In the genomic region with DNA sequence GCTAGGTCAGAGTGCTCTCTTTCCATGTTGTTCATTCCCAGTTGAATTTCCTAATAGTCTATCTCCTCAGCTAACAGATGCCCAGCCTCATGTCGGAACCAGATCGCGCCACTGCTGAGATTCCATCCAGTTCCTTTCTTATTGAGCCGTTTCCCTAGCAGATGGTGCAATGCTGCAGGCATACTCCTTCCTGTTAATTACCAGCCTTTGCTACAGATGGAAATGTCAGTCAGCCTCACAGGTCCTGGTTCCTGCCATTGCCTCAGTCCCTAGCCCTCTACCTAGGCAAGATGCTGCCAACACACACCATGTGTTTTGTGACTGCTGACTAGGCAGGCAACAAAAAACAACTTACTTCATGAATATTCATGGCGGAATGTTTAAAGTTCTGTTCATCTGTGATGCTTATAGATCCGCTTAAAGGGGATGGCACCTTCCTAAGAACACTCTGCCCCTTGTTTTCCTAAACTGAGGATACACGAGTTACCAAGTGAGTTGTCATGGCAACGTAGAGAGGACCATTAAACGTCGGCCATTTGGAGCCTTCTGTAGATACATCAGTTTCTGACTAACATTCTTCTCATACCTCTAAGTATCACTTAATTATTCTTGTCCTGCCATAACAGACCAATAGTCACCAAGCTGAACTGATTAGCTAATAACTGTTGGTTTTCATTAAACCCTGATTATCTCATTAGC, we compare ENCODE assay signal across 1 cellular context.
TF ChIP-seq lines count a peak whose summit lies in the region.

No MANE protein-coding gene starts in this region.

TF ChIP-seq in GM23338, 12 proteins besides CTCF, POLR2A, EP300 and RAD21:
- TF ChIP-seq, protein P1, sequence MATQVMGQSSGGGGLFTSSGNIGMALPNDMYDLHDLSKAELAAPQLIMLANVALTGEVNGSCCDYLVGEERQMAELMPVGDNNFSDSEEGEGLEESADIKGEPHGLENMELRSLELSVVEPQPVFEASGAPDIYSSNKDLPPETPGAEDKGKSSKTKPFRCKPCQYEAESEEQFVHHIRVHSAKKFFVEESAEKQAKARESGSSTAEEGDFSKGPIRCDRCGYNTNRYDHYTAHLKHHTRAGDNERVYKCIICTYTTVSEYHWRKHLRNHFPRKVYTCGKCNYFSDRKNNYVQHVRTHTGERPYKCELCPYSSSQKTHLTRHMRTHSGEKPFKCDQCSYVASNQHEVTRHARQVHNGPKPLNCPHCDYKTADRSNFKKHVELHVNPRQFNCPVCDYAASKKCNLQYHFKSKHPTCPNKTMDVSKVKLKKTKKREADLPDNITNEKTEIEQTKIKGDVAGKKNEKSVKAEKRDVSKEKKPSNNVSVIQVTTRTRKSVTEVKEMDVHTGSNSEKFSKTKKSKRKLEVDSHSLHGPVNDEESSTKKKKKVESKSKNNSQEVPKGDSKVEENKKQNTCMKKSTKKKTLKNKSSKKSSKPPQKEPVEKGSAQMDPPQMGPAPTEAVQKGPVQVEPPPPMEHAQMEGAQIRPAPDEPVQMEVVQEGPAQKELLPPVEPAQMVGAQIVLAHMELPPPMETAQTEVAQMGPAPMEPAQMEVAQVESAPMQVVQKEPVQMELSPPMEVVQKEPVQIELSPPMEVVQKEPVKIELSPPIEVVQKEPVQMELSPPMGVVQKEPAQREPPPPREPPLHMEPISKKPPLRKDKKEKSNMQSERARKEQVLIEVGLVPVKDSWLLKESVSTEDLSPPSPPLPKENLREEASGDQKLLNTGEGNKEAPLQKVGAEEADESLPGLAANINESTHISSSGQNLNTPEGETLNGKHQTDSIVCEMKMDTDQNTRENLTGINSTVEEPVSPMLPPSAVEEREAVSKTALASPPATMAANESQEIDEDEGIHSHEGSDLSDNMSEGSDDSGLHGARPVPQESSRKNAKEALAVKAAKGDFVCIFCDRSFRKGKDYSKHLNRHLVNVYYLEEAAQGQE (IDR thresholded peaks at IDR 0.05; ENCODE audit: unreplicated experiment), result no peak
- TF ChIP-seq STAT1 (IDR thresholded peaks at IDR 0.05; ENCODE audit: unreplicated experiment) (no peak), NANOG (IDR thresholded peaks at IDR 0.05; ENCODE audit: borderline replicate concordance) (no peak), EZH2phosphoT487 (IDR thresholded peaks at IDR 0.05; ENCODE audit: unreplicated experiment) (no peak), ZNF114 (CRISPR knock-in tag; IDR thresholded peaks at IDR 0.05) (no peak), CREB1 (CRISPR knock-in tag; IDR thresholded peaks at IDR 0.05; ENCODE audit: low read depth) (no peak), POLR2AphosphoS5 (IDR thresholded peaks at IDR 0.05; ENCODE audit: low read depth) (no peak), EZH2 (IDR thresholded peaks at IDR 0.05; ENCODE audit: low read depth, unreplicated experiment) (no peak), ZNF331 (CRISPR knock-in tag; IDR thresholded peaks at IDR 0.05; ENCODE audit: low read depth) (no peak), JUNB (IDR thresholded peaks at IDR 0.05; ENCODE audit: unreplicated experiment) (no peak)
- TF ChIP-seq, protein P2, sequence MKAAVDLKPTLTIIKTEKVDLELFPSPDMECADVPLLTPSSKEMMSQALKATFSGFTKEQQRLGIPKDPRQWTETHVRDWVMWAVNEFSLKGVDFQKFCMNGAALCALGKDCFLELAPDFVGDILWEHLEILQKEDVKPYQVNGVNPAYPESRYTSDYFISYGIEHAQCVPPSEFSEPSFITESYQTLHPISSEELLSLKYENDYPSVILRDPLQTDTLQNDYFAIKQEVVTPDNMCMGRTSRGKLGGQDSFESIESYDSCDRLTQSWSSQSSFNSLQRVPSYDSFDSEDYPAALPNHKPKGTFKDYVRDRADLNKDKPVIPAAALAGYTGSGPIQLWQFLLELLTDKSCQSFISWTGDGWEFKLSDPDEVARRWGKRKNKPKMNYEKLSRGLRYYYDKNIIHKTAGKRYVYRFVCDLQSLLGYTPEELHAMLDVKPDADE (IDR thresholded peaks at IDR 0.05), result no peak
- TF ChIP-seq, protein P3, sequence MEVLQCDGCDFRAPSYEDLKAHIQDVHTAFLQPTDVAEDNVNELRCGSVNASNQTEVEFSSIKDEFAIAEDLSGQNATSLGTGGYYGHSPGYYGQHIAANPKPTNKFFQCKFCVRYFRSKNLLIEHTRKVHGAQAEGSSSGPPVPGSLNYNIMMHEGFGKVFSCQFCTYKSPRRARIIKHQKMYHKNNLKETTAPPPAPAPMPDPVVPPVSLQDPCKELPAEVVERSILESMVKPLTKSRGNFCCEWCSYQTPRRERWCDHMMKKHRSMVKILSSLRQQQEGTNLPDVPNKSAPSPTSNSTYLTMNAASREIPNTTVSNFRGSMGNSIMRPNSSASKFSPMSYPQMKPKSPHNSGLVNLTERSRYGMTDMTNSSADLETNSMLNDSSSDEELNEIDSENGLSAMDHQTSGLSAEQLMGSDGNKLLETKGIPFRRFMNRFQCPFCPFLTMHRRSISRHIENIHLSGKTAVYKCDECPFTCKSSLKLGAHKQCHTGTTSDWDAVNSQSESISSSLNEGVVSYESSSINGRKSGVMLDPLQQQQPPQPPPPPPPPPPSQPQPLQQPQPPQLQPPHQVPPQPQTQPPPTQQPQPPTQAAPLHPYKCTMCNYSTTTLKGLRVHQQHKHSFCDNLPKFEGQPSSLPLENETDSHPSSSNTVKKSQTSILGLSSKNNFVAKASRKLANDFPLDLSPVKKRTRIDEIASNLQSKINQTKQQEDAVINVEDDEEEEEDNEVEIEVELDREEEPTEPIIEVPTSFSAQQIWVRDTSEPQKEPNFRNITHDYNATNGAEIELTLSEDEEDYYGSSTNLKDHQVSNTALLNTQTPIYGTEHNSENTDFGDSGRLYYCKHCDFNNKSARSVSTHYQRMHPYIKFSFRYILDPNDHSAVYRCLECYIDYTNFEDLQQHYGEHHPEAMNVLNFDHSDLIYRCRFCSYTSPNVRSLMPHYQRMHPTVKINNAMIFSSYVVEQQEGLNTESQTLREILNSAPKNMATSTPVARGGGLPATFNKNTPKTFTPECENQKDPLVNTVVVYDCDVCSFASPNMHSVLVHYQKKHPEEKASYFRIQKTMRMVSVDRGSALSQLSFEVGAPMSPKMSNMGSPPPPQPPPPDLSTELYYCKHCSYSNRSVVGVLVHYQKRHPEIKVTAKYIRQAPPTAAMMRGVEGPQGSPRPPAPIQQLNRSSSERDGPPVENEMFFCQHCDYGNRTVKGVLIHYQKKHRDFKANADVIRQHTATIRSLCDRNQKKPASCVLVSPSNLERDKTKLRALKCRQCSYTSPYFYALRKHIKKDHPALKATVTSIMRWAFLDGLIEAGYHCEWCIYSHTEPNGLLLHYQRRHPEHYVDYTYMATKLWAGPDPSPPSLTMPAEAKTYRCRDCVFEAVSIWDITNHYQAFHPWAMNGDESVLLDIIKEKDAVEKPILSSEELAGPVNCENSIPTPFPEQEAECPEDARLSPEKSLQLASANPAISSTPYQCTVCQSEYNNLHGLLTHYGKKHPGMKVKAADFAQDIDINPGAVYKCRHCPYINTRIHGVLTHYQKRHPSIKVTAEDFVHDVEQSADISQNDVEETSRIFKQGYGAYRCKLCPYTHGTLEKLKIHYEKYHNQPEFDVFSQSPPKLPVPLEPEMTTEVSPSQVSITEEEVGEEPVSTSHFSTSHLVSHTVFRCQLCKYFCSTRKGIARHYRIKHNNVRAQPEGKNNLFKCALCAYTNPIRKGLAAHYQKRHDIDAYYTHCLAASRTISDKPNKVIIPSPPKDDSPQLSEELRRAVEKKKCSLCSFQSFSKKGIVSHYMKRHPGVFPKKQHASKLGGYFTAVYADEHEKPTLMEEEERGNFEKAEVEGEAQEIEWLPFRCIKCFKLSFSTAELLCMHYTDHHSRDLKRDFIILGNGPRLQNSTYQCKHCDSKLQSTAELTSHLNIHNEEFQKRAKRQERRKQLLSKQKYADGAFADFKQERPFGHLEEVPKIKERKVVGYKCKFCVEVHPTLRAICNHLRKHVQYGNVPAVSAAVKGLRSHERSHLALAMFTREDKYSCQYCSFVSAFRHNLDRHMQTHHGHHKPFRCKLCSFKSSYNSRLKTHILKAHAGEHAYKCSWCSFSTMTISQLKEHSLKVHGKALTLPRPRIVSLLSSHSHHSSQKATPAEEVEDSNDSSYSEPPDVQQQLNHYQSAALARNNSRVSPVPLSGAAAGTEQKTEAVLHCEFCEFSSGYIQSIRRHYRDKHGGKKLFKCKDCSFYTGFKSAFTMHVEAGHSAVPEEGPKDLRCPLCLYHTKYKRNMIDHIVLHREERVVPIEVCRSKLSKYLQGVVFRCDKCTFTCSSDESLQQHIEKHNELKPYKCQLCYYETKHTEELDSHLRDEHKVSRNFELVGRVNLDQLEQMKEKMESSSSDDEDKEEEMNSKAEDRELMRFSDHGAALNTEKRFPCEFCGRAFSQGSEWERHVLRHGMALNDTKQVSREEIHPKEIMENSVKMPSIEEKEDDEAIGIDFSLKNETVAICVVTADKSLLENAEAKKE (CRISPR knock-in tag; IDR thresholded peaks at IDR 0.05), result no peak
